12 cellular contexts compared by ENCODE assay signal in the genomic region with DNA sequence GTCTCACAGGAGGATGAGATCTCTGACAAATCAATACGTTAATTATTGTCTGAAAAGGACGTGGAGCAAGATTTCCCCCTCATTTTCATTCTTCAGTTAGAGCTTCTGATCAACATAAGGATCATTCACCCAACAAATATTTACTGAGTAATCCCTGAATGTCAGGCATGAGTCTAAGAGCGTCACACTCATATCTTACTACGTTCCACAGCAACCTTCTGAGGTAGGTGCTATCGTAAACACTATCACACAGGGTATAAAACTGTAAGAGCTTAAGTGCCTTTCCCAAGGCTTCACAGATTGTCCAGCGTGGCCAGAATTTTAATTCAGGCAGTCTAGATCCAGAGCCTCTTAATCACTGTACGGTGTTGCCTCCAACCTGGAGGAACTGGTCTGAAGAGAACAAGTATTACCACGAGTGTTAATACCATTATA. TPM values are rescaled to one million over a fixed set of nuclear protein-coding genes. Genes with fewer than 3 reads are reported as not detected.
DNase-seq lines count a peak whose midpoint lies in the region; TF ChIP-seq lines count a peak whose summit lies in the region.
"Had no signal": no experiment of that assay in that cellular context is flagged by ENCODE, and none has a peak within 500 bp of the region (broad histone marks: within the 10 kb centered on the region; RNA-seq: fewer than 3 reads in every experiment).

No MANE protein-coding gene starts in this region.

- peaks cover 16% of the 10 kb centered on the region for H3K4me1 Mint-ChIP-seq in endothelial cell (ENCODE audit: unreplicated experiment)
- H3K4me1 Mint-ChIP-seq: naive thymus-derived CD4-positive, alpha-beta T cell had no signal

- no peaks in the 10 kb centered on the region for H3K9me3 ChIP-seq in mesodermal cell (ENCODE audit: control insufficient read depth, low read length)

- H3K27ac ChIP-seq in 22Rv1 = peak overlapping the region; percentile 77
- H3K27ac ChIP-seq in mesodermal cell (ENCODE audit: low read depth, low read length, severe bottlenecking) = peak overlapping the region; percentile 96
- H3K27ac ChIP-seq: cardiac muscle cell had no signal

- H3K4me3 ChIP-seq in mesodermal cell (ENCODE audit: extremely low read depth, insufficient read depth, low read length, poor library complexity, severe bottlenecking) = no peak overlapping the region
- H3K4me3 ChIP-seq: cardiac muscle cell had no signal

- peaks cover 4% of the 10 kb centered on the region for H3K27me3 Mint-ChIP-seq in endothelial cell (ENCODE audit: unreplicated experiment)

- H3K4me3 Mint-ChIP-seq in endothelial cell (ENCODE audit: unreplicated experiment) = no peak overlapping the region
- H3K4me3 Mint-ChIP-seq: naive thymus-derived CD4-positive, alpha-beta T cell had no signal

- WGBS in mesodermal cell (ENCODE audit: insufficient coverage in 2 of 2), 2 experiments = 96% methylated on average over 6 to 7 of the region's 8 CpGs

- H3K4me1 ChIP-seq in mesodermal cell (ENCODE audit: control insufficient read depth, insufficient read depth, low read length, poor library complexity, severe bottlenecking) = peaks cover 27% of the 10 kb centered on the region

- H3K9me3 Mint-ChIP-seq in endothelial cell (ENCODE audit: unreplicated experiment) = no peaks in the 10 kb centered on the region
- H3K9me3 Mint-ChIP-seq: naive thymus-derived CD4-positive, alpha-beta T cell had no signal

- H3K36me3 Mint-ChIP-seq in endothelial cell (ENCODE audit: low read depth, unreplicated experiment) = no peaks in the 10 kb centered on the region
- H3K36me3 Mint-ChIP-seq: naive thymus-derived CD4-positive, alpha-beta T cell had no signal

- TF ChIP-seq CTCF in 22Rv1 (IDR thresholded peaks at IDR 0.05) (no peak), endothelial cell (IDR thresholded peaks at IDR 0.05; ENCODE audit: unreplicated experiment) (no peak)

- DNase-seq in HT1080 (ENCODE audit: low read depth) (peak; percentile 67), endothelial cell (ENCODE audit: low spot score) (no peak), GM19240 (ENCODE audit: insufficient read length, low spot score) (no peak), NCI-H1694 (lab: John Stamatoyannopoulos, UW) (no peak), NCI-H2107 (lab: John Stamatoyannopoulos, UW) (no peak)
- DNase-seq in stimulated activated CD4-positive, alpha-beta T cell treated with anti-CD3 and anti-CD28 coated beads, Interleukin-4, amount 100 ng/mL, for 4 hours = no peak
- DNase-seq: activated CD8-positive, alpha-beta memory T cell treated with anti-CD3 and anti-CD28 coated beads, Interleukin-2, amount 50 U/mL, for 48 hours; naive thymus-derived CD4-positive, alpha-beta T cell; NCI-H1417 had no signal

- H3K36me3 ChIP-seq in mesodermal cell (ENCODE audit: control insufficient read depth, insufficient read depth, low read length) = no peaks in the 10 kb centered on the region
- H3K36me3 ChIP-seq: cardiac muscle cell had no signal

- peak overlapping the region; percentile 26 for H3K27ac Mint-ChIP-seq in endothelial cell (ENCODE audit: unreplicated experiment)
- H3K27ac Mint-ChIP-seq: naive thymus-derived CD4-positive, alpha-beta T cell had no signal

RNA-seq across cellular contexts. Expression of gene TM4SF1, which starts 10.6 kb away (rescaled TPM):
- total RNA-seq in HT1080 (2014; rRNA removed; shearing (Covaris generic)) = 508 and 543 TPM in 2 replicates
- polyA plus RNA-seq in HT1080 (2015; cell fraction: cytosol; rRNA removed) = 789 and 826 TPM in 2 replicates
- 636 and 639 TPM in 2 replicates for polyA plus RNA-seq in HT1080 (2015; cell fraction: nucleus; rRNA removed)
- 0.97 TPM for total RNA-seq in endothelial cell (ENCODE audit: unreplicated experiment)
- polyA plus RNA-seq in mesodermal cell (2013, experiment 1 of 2) = 147 TPM
- polyA plus RNA-seq in mesodermal cell (2013, experiment 2 of 2) = 175 TPM
- total RNA-seq: naive thymus-derived CD4-positive, alpha-beta T cell had no signal
- polyA plus RNA-seq: naive thymus-derived CD4-positive, alpha-beta T cell had no signal

RNA-seq across cellular contexts. Expression of gene TM4SF18, which starts 54.6 kb away (rescaled TPM):
- total RNA-seq in HT1080 (2014; rRNA removed; shearing (Covaris generic)) = 0.03 TPM in 1 of 2 replicates, not detected in the other
- polyA plus RNA-seq in HT1080 (2015; cell fraction: cytosol; rRNA removed) = 0.02 and 0.03 TPM in 2 replicates
- not detected in 2 replicates for polyA plus RNA-seq in HT1080 (2015; cell fraction: nucleus; rRNA removed)
- 57.4 TPM for total RNA-seq in endothelial cell (ENCODE audit: unreplicated experiment)
- 47.9 TPM for polyA plus RNA-seq in mesodermal cell (2013, experiment 1 of 2)
- polyA plus RNA-seq in mesodermal cell (2013, experiment 2 of 2) = 54.3 TPM
- total RNA-seq: naive thymus-derived CD4-positive, alpha-beta T cell had no signal
- polyA plus RNA-seq: cardiac muscle cell; naive thymus-derived CD4-positive, alpha-beta T cell had no signal

Comparison
In these comparisons a context has a peak if more than half of its experiments do, and no peak if none do; other contexts are left out.
1. RNA of gene TM4SF1, which starts 10.6 kb away (total RNA-seq): 508 to 543 TPM in HT1080; 0.97 TPM in endothelial cell (single experiment); every median in the first group is over 100 times any median in the second.
2. RNA of gene TM4SF18, which starts 54.6 kb away (total RNA-seq): 57.4 TPM in endothelial cell (single experiment); 0.03 TPM in HT1080; every median in the first group is over 10 times any median in the second.